Comparison of ENCODE assay signal across 26 cellular contexts in genomic region chr16:11171757-11172299, GRCh38.
DNase-seq lines count a peak whose midpoint lies in the region; ATAC-seq and TF ChIP-seq lines count a peak whose summit lies in the region.
"Had no signal": no experiment of that assay in that cellular context is flagged by ENCODE, and none has a peak within 500 bp of the region (broad histone marks: within the 10 kb centered on the region; RNA-seq: fewer than 3 reads in every experiment).

No MANE protein-coding gene starts in this region.

- no peaks in the 10 kb centered on the region for H3K27me3 Mint-ChIP-seq in stimulated activated naive CD8-positive, alpha-beta T cell treated with anti-CD3 and anti-CD28 coated beads, Interleukin-15, Interleukin-2, amounts not matched to agents 100 ng/mL and 50 ng/mL, for 24 hours
- H3K27me3 Mint-ChIP-seq in activated CD4-positive, alpha-beta memory T cell treated with anti-CD3 and anti-CD28 coated beads, Interleukin-2, amount 10 ng/mL, durations not matched to agents 7 days and 5 days = no peaks in the 10 kb centered on the region
- H3K27me3 Mint-ChIP-seq in glutamatergic neuron (ENCODE audit: unreplicated experiment) = peaks cover 21% of the 10 kb centered on the region
- H3K27me3 Mint-ChIP-seq: activated T-helper 17 cell treated with anti-CD3 and anti-CD28 coated beads, Interleukin-2, amount 50 U/mL, for 72 hours; stimulated activated naive CD8-positive, alpha-beta T cell treated with anti-CD3 and anti-CD28 coated beads, Interleukin-15, amount 100 ng/mL, for 72 hours had no signal

- no peak for DNase-seq in stimulated activated naive CD8-positive, alpha-beta T cell treated with anti-CD3 and anti-CD28 coated beads, Interleukin-15, Interleukin-2, amounts not matched to agents 100 U/mL and 50 U/mL, for 24 hours
- no peak for DNase-seq in activated CD4-positive, alpha-beta memory T cell treated with anti-CD3 and anti-CD28 coated beads, Interleukin-2, amount 10 ng/mL, durations not matched to agents 7 days and 5 days
- no peak for DNase-seq in glutamatergic neuron
- DNase-seq in activated naive CD4-positive, alpha-beta T cell treated with anti-CD3 and anti-CD28 coated beads, Interleukin-2, amount 50 U/mL, for 16 hours = no peak
- DNase-seq: activated CD4-positive, alpha-beta T cell treated with anti-CD3 and anti-CD28 coated beads for 4 hours; DMS79; GF-D8; hypothalamus; immature natural killer cell; left colon; NCI-H1105; NCI-H2029; NCI-H526; NK-92 treated with Interleukin-12 subunit alpha and Interleukin-12 subunit beta, amount 100 ng/mL, for 24 hours; stimulated activated CD4-positive, alpha-beta T cell treated with anti-CD3 and anti-CD28 coated beads, Interleukin-12 subunit alpha, Interleukin-12 subunit beta, amount 100 ng/mL, for 4 hours; stimulated activated CD4-positive, alpha-beta T cell treated with anti-CD3 and anti-CD28 coated beads, Interleukin-4, amount 100 ng/mL, for 4 hours; stimulated activated naive CD8-positive, alpha-beta T cell treated with anti-CD3 and anti-CD28 coated beads, Interleukin-15, amount 100 ng/mL, for 72 hours; thyroid gland had no signal

- ATAC-seq in stimulated activated naive CD8-positive, alpha-beta T cell treated with anti-CD3 and anti-CD28 coated beads, Interleukin-15, Interleukin-2, amounts not matched to agents 100 U/mL and 50 U/mL, for 24 hours = no peak
- no peak for ATAC-seq in HG02588 (IDR thresholded peaks at IDR 0.05; ENCODE audit: unreplicated experiment)
- ATAC-seq in GM18867 (IDR thresholded peaks at IDR 0.05; ENCODE audit: unreplicated experiment) = no peak
- ATAC-seq: activated T-helper 17 cell treated with anti-CD3 and anti-CD28 coated beads, Interleukin-2, amount 50 U/mL, for 72 hours; left colon; Right ventricle myocardium inferior; sciatic nerve; SK-N-SH treated with all-trans-retinoic acid at 6 μM for 48 hours; stimulated activated naive CD8-positive, alpha-beta T cell treated with anti-CD3 and anti-CD28 coated beads, Interleukin-15, amount 100 ng/mL, for 72 hours had no signal

- H3K4me3 Mint-ChIP-seq in stimulated activated naive CD8-positive, alpha-beta T cell treated with anti-CD3 and anti-CD28 coated beads, Interleukin-15, Interleukin-2, amounts not matched to agents 100 ng/mL and 50 ng/mL, for 24 hours = no peak overlapping the region
- H3K4me3 Mint-ChIP-seq in activated CD4-positive, alpha-beta memory T cell treated with anti-CD3 and anti-CD28 coated beads, Interleukin-2, amount 10 ng/mL, durations not matched to agents 7 days and 5 days = no peak overlapping the region
- peak overlapping the region; percentile 30 for H3K4me3 Mint-ChIP-seq in glutamatergic neuron (ENCODE audit: unreplicated experiment)
- H3K4me3 Mint-ChIP-seq: activated T-helper 17 cell treated with anti-CD3 and anti-CD28 coated beads, Interleukin-2, amount 50 U/mL, for 72 hours; immature natural killer cell; neural crest cell; stimulated activated naive CD8-positive, alpha-beta T cell treated with anti-CD3 and anti-CD28 coated beads, Interleukin-15, amount 100 ng/mL, for 72 hours had no signal

- H3K27ac Mint-ChIP-seq in stimulated activated naive CD8-positive, alpha-beta T cell treated with anti-CD3 and anti-CD28 coated beads, Interleukin-15, Interleukin-2, amounts not matched to agents 100 ng/mL and 50 ng/mL, for 24 hours = peak overlapping the region; percentile 13
- H3K27ac Mint-ChIP-seq in activated CD4-positive, alpha-beta memory T cell treated with anti-CD3 and anti-CD28 coated beads, Interleukin-2, amount 10 ng/mL, durations not matched to agents 7 days and 5 days = peak overlapping the region; percentile 48
- peak overlapping the region; percentile 9 for H3K27ac Mint-ChIP-seq in glutamatergic neuron (ENCODE audit: unreplicated experiment)
- H3K27ac Mint-ChIP-seq: activated T-helper 17 cell treated with anti-CD3 and anti-CD28 coated beads, Interleukin-2, amount 50 U/mL, for 72 hours had no signal

- peaks cover 38% of the 10 kb centered on the region for H3K36me3 Mint-ChIP-seq in stimulated activated naive CD8-positive, alpha-beta T cell treated with anti-CD3 and anti-CD28 coated beads, Interleukin-15, Interleukin-2, amounts not matched to agents 100 ng/mL and 50 ng/mL, for 24 hours (ENCODE audit: low read depth)
- H3K36me3 Mint-ChIP-seq in activated CD4-positive, alpha-beta memory T cell treated with anti-CD3 and anti-CD28 coated beads, Interleukin-2, amount 10 ng/mL, durations not matched to agents 7 days and 5 days (ENCODE audit: low read depth) = peaks cover 55% of the 10 kb centered on the region
- peaks cover 6% of the 10 kb centered on the region for H3K36me3 Mint-ChIP-seq in glutamatergic neuron (ENCODE audit: unreplicated experiment)

- no peaks in the 10 kb centered on the region for H3K9me3 Mint-ChIP-seq in stimulated activated naive CD8-positive, alpha-beta T cell treated with anti-CD3 and anti-CD28 coated beads, Interleukin-15, Interleukin-2, amounts not matched to agents 100 ng/mL and 50 ng/mL, for 24 hours
- H3K9me3 Mint-ChIP-seq in activated CD4-positive, alpha-beta memory T cell treated with anti-CD3 and anti-CD28 coated beads, Interleukin-2, amount 10 ng/mL, durations not matched to agents 7 days and 5 days = no peaks in the 10 kb centered on the region
- peaks cover 15% of the 10 kb centered on the region for H3K9me3 Mint-ChIP-seq in glutamatergic neuron (ENCODE audit: unreplicated experiment)
- H3K9me3 Mint-ChIP-seq: activated T-helper 17 cell treated with anti-CD3 and anti-CD28 coated beads, Interleukin-2, amount 50 U/mL, for 72 hours; immature natural killer cell; neural crest cell; stimulated activated naive CD8-positive, alpha-beta T cell treated with anti-CD3 and anti-CD28 coated beads, Interleukin-15, amount 100 ng/mL, for 72 hours had no signal

- peaks cover 44% of the 10 kb centered on the region for H3K4me1 Mint-ChIP-seq in stimulated activated naive CD8-positive, alpha-beta T cell treated with anti-CD3 and anti-CD28 coated beads, Interleukin-15, Interleukin-2, amounts not matched to agents 100 ng/mL and 50 ng/mL, for 24 hours (ENCODE audit: low read depth)
- H3K4me1 Mint-ChIP-seq in activated CD4-positive, alpha-beta memory T cell treated with anti-CD3 and anti-CD28 coated beads, Interleukin-2, amount 10 ng/mL, durations not matched to agents 7 days and 5 days = peaks cover 54% of the 10 kb centered on the region
- peaks cover 59% of the 10 kb centered on the region for H3K4me1 Mint-ChIP-seq in glutamatergic neuron (ENCODE audit: low read depth, unreplicated experiment)
- H3K4me1 Mint-ChIP-seq: neural crest cell had no signal

- CTCF ChIA-PET in activated CD4-positive, alpha-beta memory T cell treated with anti-CD3 and anti-CD28 coated beads, Interleukin-2, amount 10 ng/mL, durations not matched to agents 7 days and 5 days (lab: Charles Lee) = no interaction called here

- POLR2A ChIA-PET in activated CD4-positive, alpha-beta memory T cell treated with anti-CD3 and anti-CD28 coated beads, Interleukin-2, amount 10 ng/mL, durations not matched to agents 7 days and 5 days (lab: Charles Lee) = interaction anchor here (1.2 kb wide), 2 partner anchors 10 to 32 kb away, joined by 3 read pairs; no protein-coding TSS in a partner anchor

- no peak for TF ChIP-seq CTCF in glutamatergic neuron (IDR thresholded peaks at IDR 0.05; ENCODE audit: partially characterized antibody, unreplicated experiment)
